ENCODE assay signal across 25 cellular contexts in the genomic region with DNA sequence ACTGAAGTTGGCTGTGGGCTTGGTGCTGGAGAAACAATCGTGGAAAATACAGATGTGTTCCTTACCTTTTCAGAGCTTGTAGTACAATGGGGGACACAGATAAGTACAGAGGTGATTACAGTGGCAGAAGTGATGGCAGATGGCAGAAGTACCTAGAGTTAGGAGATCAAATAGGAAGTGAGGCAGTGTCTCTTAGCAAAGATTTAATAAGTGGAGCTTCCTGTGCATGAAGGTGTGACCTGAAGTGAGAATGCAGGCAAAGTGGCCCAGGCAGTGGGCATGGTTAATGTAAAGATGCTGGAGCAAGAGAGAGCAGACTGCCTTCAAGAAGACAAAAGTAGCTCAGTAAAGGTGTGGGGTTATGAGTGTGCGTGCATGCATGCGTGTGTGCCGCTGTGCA. TPM values are rescaled to one million over a fixed set of nuclear protein-coding genes. Genes with fewer than 3 reads are reported as not detected.
"Had no signal": no experiment of that assay in that cellular context is flagged by ENCODE, and none has a peak within 500 bp of the region (broad histone marks: within the 10 kb centered on the region; RNA-seq: fewer than 3 reads in every experiment).

No MANE protein-coding gene starts in this region.

- H3K4me1 Mint-ChIP-seq: activated CD4-positive, alpha-beta T cell treated with anti-CD3 and anti-CD28 coated beads, Interleukin-2, amount 10 ng/mL, durations not matched to agents 24 days and 14 days; activated naive CD8-positive, alpha-beta T cell treated with anti-CD3 and anti-CD28 coated beads for 36 hours; activated T-helper 17 cell treated with anti-CD3 and anti-CD28 coated beads, Interleukin-2, amount 50 U/mL, for 72 hours; stimulated activated effector memory CD8-positive, alpha-beta T cell treated with anti-CD3 and anti-CD28 coated beads, Interleukin-12 subunit alpha, Interleukin-12 subunit beta, amount 100 ng/mL, for 72 hours had no signal

- H3K27ac ChIP-seq: dorsolateral prefrontal cortex, epithelial cell of prostate, foreskin keratinocyte, ovary, right lobe of liver, thoracic aorta, upper lobe of left lung had no signal

- H3K9me3 Mint-ChIP-seq: activated CD4-positive, alpha-beta T cell treated with anti-CD3 and anti-CD28 coated beads, Interleukin-2, amount 10 ng/mL, durations not matched to agents 24 days and 14 days; activated CD8-positive, alpha-beta T cell treated with anti-CD3 and anti-CD28 coated beads for 36 hours; activated naive CD8-positive, alpha-beta T cell treated with anti-CD3 and anti-CD28 coated beads for 36 hours; activated T-helper 17 cell treated with anti-CD3 and anti-CD28 coated beads, Interleukin-2, amount 50 U/mL, for 72 hours; endodermal cell; stimulated activated effector memory CD8-positive, alpha-beta T cell treated with anti-CD3 and anti-CD28 coated beads, Interleukin-12 subunit alpha, Interleukin-12 subunit beta, amount 100 ng/mL, for 72 hours had no signal

- H3K4me3 Mint-ChIP-seq: activated CD4-positive, alpha-beta T cell treated with anti-CD3 and anti-CD28 coated beads, Interleukin-2, amount 10 ng/mL, durations not matched to agents 24 days and 14 days; activated CD8-positive, alpha-beta T cell treated with anti-CD3 and anti-CD28 coated beads for 36 hours; activated naive CD8-positive, alpha-beta T cell treated with anti-CD3 and anti-CD28 coated beads for 36 hours; activated T-helper 17 cell treated with anti-CD3 and anti-CD28 coated beads, Interleukin-2, amount 50 U/mL, for 72 hours; endodermal cell; naive thymus-derived CD4-positive, alpha-beta T cell; stimulated activated effector memory CD8-positive, alpha-beta T cell treated with anti-CD3 and anti-CD28 coated beads, Interleukin-12 subunit alpha, Interleukin-12 subunit beta, amount 100 ng/mL, for 72 hours had no signal

- H3K4me1 ChIP-seq: foreskin keratinocyte had no signal

- H3K27me3 ChIP-seq: dorsolateral prefrontal cortex, foreskin keratinocyte, ovary, right lobe of liver, upper lobe of left lung had no signal

- H3K27me3 Mint-ChIP-seq: activated CD8-positive, alpha-beta T cell treated with anti-CD3 and anti-CD28 coated beads for 36 hours; activated naive CD8-positive, alpha-beta T cell treated with anti-CD3 and anti-CD28 coated beads for 36 hours; activated T-helper 17 cell treated with anti-CD3 and anti-CD28 coated beads, Interleukin-2, amount 50 U/mL, for 72 hours had no signal

- H3K36me3 ChIP-seq: ovary had no signal

- H3K4me3 ChIP-seq: dorsolateral prefrontal cortex, mucosa of descending colon, ovary, right lobe of liver, thoracic aorta, upper lobe of left lung had no signal

- H3K27ac Mint-ChIP-seq: activated CD4-positive, alpha-beta T cell treated with anti-CD3 and anti-CD28 coated beads, Interleukin-2, amount 10 ng/mL, durations not matched to agents 24 days and 14 days; activated CD8-positive, alpha-beta T cell treated with anti-CD3 and anti-CD28 coated beads for 36 hours; activated naive CD8-positive, alpha-beta T cell treated with anti-CD3 and anti-CD28 coated beads for 36 hours; activated T-helper 17 cell treated with anti-CD3 and anti-CD28 coated beads, Interleukin-2, amount 50 U/mL, for 72 hours; endodermal cell; naive thymus-derived CD4-positive, alpha-beta T cell; stimulated activated effector memory CD8-positive, alpha-beta T cell treated with anti-CD3 and anti-CD28 coated beads, Interleukin-12 subunit alpha, Interleukin-12 subunit beta, amount 100 ng/mL, for 72 hours had no signal

- H3K36me3 Mint-ChIP-seq: activated naive CD8-positive, alpha-beta T cell treated with anti-CD3 and anti-CD28 coated beads for 36 hours; naive thymus-derived CD4-positive, alpha-beta T cell; stimulated activated effector memory CD8-positive, alpha-beta T cell treated with anti-CD3 and anti-CD28 coated beads, Interleukin-12 subunit alpha, Interleukin-12 subunit beta, amount 100 ng/mL, for 72 hours had no signal

- FAIRE-seq: kidney, small intestine had no signal

- DNase-seq: activated CD4-positive, alpha-beta T cell treated with anti-CD3 and anti-CD28 coated beads, Interleukin-2, amount 10 ng/mL, durations not matched to agents 24 days and 14 days; activated CD8-positive, alpha-beta T cell treated with anti-CD3 and anti-CD28 coated beads for 36 hours; activated naive CD4-positive, alpha-beta T cell; activated naive CD8-positive, alpha-beta T cell treated with anti-CD3 and anti-CD28 coated beads for 36 hours; activated T-cell treated with anti-CD3 and anti-CD28 coated beads, Interleukin-2, amount 50 U/mL, for 1 hour; amniotic stem cell; caudate nucleus; dorsolateral prefrontal cortex; endodermal cell; foreskin keratinocyte; kidney; mesenchymal stem cell; mucosa of descending colon; naive thymus-derived CD4-positive, alpha-beta T cell; ovary; right lobe of liver; small intestine; stimulated activated CD4-positive, alpha-beta T cell treated with anti-CD3 and anti-CD28 coated beads, Interleukin-4, amount 100 ng/mL, for 24 hours; T-helper 9 cell; upper lobe of left lung had no signal

- H3K9me3 ChIP-seq: mucosa of descending colon, ovary, right lobe of liver, thoracic aorta, upper lobe of left lung had no signal

- ATAC-seq: activated CD8-positive, alpha-beta T cell treated with anti-CD3 and anti-CD28 coated beads for 36 hours; activated T-helper 17 cell treated with anti-CD3 and anti-CD28 coated beads, Interleukin-2, amount 50 U/mL, for 72 hours; foreskin keratinocyte; left lobe of liver; mucosa of descending colon; naive thymus-derived CD4-positive, alpha-beta T cell; right lobe of liver; stimulated activated effector memory CD8-positive, alpha-beta T cell treated with anti-CD3 and anti-CD28 coated beads, Interleukin-12 subunit alpha, Interleukin-12 subunit beta, amount 100 ng/mL, for 72 hours had no signal

RNA-seq across cellular contexts. Expression of a gene that starts 16.0 kb away (rescaled TPM):
- total RNA-seq: activated CD4-positive, alpha-beta T cell treated with anti-CD3 and anti-CD28 coated beads, Interleukin-2, amount 10 ng/mL, durations not matched to agents 24 days and 14 days had no signal
- polyA plus RNA-seq: naive thymus-derived CD4-positive, alpha-beta T cell had no signal
